30 cellular contexts compared by ENCODE assay signal in genomic region chr2:186017278-186017677, GRCh38.
"Had no signal": no experiment of that assay in that cellular context is flagged by ENCODE, and none has a peak within 500 bp of the region (broad histone marks: within the 10 kb centered on the region; RNA-seq: fewer than 3 reads in every experiment).

No MANE protein-coding gene starts in this region.

- H3K27ac Mint-ChIP-seq: activated CD4-positive, alpha-beta T cell treated with anti-CD3 and anti-CD28 coated beads, Interleukin-2, amount 10 ng/mL, durations not matched to agents 24 days and 14 days; activated CD8-positive, alpha-beta T cell treated with anti-CD3 and anti-CD28 coated beads for 36 hours; activated naive CD8-positive, alpha-beta T cell treated with anti-CD3 and anti-CD28 coated beads for 36 hours; activated T-cell treated with anti-CD3 and anti-CD28 coated beads, Interleukin-2, amount 50 U/mL, for 72 hours; activated T-helper 17 cell treated with anti-CD3 and anti-CD28 coated beads, Interleukin-2, amount 50 U/mL, for 72 hours; T-helper 1 cell treated with Interleukin-12 subunit alpha and Interleukin-12 subunit beta and Interleukin-4 antibody, amounts not matched to agents 30 μg/mL and 1 μg/mL, for 36 hours; T-helper 2 cell treated with Interferon-gamma antibody and Interleukin-4, amounts not matched to agents 5 μg/mL and 100 μg/mL, for 36 hours had no signal

- H3K4me1 Mint-ChIP-seq: activated CD4-positive, alpha-beta T cell treated with anti-CD3 and anti-CD28 coated beads, Interleukin-2, amount 10 ng/mL, durations not matched to agents 24 days and 14 days; activated naive CD8-positive, alpha-beta T cell treated with anti-CD3 and anti-CD28 coated beads for 36 hours; activated T-helper 17 cell treated with anti-CD3 and anti-CD28 coated beads, Interleukin-2, amount 50 U/mL, for 72 hours had no signal

- H3K9me3 Mint-ChIP-seq: activated CD4-positive, alpha-beta T cell treated with anti-CD3 and anti-CD28 coated beads, Interleukin-2, amount 10 ng/mL, durations not matched to agents 24 days and 14 days; T-helper 1 cell treated with Interleukin-12 subunit alpha and Interleukin-12 subunit beta and Interleukin-4 antibody, amounts not matched to agents 30 μg/mL and 1 μg/mL, for 36 hours; T-helper 2 cell treated with Interferon-gamma antibody and Interleukin-4, amounts not matched to agents 5 μg/mL and 100 μg/mL, for 36 hours had no signal

- H3K4me3 Mint-ChIP-seq: activated CD4-positive, alpha-beta T cell treated with anti-CD3 and anti-CD28 coated beads, Interleukin-2, amount 10 ng/mL, durations not matched to agents 24 days and 14 days; activated CD8-positive, alpha-beta T cell treated with anti-CD3 and anti-CD28 coated beads for 36 hours; activated naive CD8-positive, alpha-beta T cell treated with anti-CD3 and anti-CD28 coated beads for 36 hours; activated T-cell treated with anti-CD3 and anti-CD28 coated beads, Interleukin-2, amount 50 U/mL, for 72 hours; activated T-helper 17 cell treated with anti-CD3 and anti-CD28 coated beads, Interleukin-2, amount 50 U/mL, for 72 hours; T-helper 1 cell treated with Interleukin-12 subunit alpha and Interleukin-12 subunit beta and Interleukin-4 antibody, amounts not matched to agents 30 μg/mL and 1 μg/mL, for 36 hours; T-helper 2 cell treated with Interferon-gamma antibody and Interleukin-4, amounts not matched to agents 5 μg/mL and 100 μg/mL, for 36 hours had no signal

- H3K27me3 Mint-ChIP-seq: activated CD4-positive, alpha-beta T cell treated with anti-CD3 and anti-CD28 coated beads, Interleukin-2, amount 10 ng/mL, durations not matched to agents 24 days and 14 days; activated CD8-positive, alpha-beta T cell treated with anti-CD3 and anti-CD28 coated beads for 36 hours; activated naive CD8-positive, alpha-beta T cell treated with anti-CD3 and anti-CD28 coated beads for 36 hours; activated T-helper 17 cell treated with anti-CD3 and anti-CD28 coated beads, Interleukin-2, amount 50 U/mL, for 72 hours had no signal

- ATAC-seq: activated CD8-positive, alpha-beta T cell treated with anti-CD3 and anti-CD28 coated beads for 36 hours; activated T-cell treated with anti-CD3 and anti-CD28 coated beads, Interleukin-2, amount 50 U/mL, for 72 hours; activated T-helper 17 cell treated with anti-CD3 and anti-CD28 coated beads, Interleukin-2, amount 50 U/mL, for 72 hours; PC-3 had no signal

- DNase-seq: activated CD4-positive, alpha-beta T cell treated with anti-CD3 and anti-CD28 coated beads, Interleukin-2, amount 10 ng/mL, durations not matched to agents 24 days and 14 days; activated CD4-positive, alpha-beta T cell treated with anti-CD3 and anti-CD28 coated beads, Interleukin-2, amount 50 U/mL, for 4 hours; activated CD8-positive, alpha-beta T cell treated with anti-CD3 and anti-CD28 coated beads for 36 hours; activated effector memory CD4-positive, alpha-beta T cell treated with anti-CD3 and anti-CD28 coated beads, Interleukin-2, amount 50 U/mL, for 16 hours; activated naive CD4-positive, alpha-beta T cell; activated naive CD4-positive, alpha-beta T cell treated with anti-CD3 and anti-CD28 coated beads, Interleukin-2, amount 50 U/mL, for 16 hours; activated naive CD8-positive, alpha-beta T cell treated with anti-CD3 and anti-CD28 coated beads for 36 hours; activated T-cell treated with anti-CD3 and anti-CD28 coated beads, Interleukin-2, amount 50 U/mL, for 1 hour; activated T-cell treated with anti-CD3 and anti-CD28 coated beads, Interleukin-2, amount 50 U/mL, for 72 hours; amniotic stem cell; aorta; brain microvascular endothelial cell; central memory CD4-positive, alpha-beta T cell; MM.1S; MV-4-11; NCI-H1092; NCI-H1436 treated with DMSO at 0.1 percent for 48 hours; NCI-H187 treated with DMSO at 0.1 percent for 48 hours; NCI-H2081; NCI-H510A; NCI-H526; NK-92 treated with Interleukin-12 subunit alpha and Interleukin-12 subunit beta, amount 100 ng/mL, for 24 hours; PC-3; Peyer's patch; RPMI8226; SHP77 treated with DMSO at 0.1 percent for 48 hours; SK-N-SH had no signal
